1 cellular context compared by ENCODE assay signal in genomic region chr11:82855616-82856015, GRCh38.
TF ChIP-seq lines count a peak whose summit lies in the region.

No MANE protein-coding gene starts in this region.

TF ChIP-seq in IMR-90, 13 proteins besides CTCF, POLR2A, EP300 and RAD21:
- TF ChIP-seq RFX5 (IDR thresholded peaks at IDR 0.05; ENCODE audit: low read depth, low read length) (no peak), MAFK (IDR thresholded peaks at IDR 0.05; ENCODE audit: low read depth, low read length) (no peak), MAZ (IDR thresholded peaks at IDR 0.05; ENCODE audit: borderline replicate concordance, low read depth, low read length) (no peak), USF2 (IDR thresholded peaks at IDR 0.05; ENCODE audit: low read depth, low read length) (no peak), BHLHE40 (IDR thresholded peaks at IDR 0.05; ENCODE audit: low read depth, low read length) (no peak), CHD1 (IDR thresholded peaks at IDR 0.05; ENCODE audit: low read depth, low read length) (no peak), SMC3 (IDR thresholded peaks at IDR 0.05; ENCODE audit: low read depth, low read length) (no peak), ELK1 (IDR thresholded peaks at IDR 0.05; ENCODE audit: borderline replicate concordance, low read depth, low read length) (no peak), FOS (IDR thresholded peaks at IDR 0.05; ENCODE audit: low read depth, low read length) (no peak), CEBPB (IDR thresholded peaks at IDR 0.05; ENCODE audit: low read depth, low read length) (no peak), MXI1 (IDR thresholded peaks at IDR 0.05; ENCODE audit: borderline replicate concordance, low read depth, low read length) (no peak), RCOR1 (IDR thresholded peaks at IDR 0.05; ENCODE audit: insufficient replicate concordance, low read length) (no peak), NFE2L2 (IDR thresholded peaks at IDR 0.05; ENCODE audit: low read depth, low read length) (no peak)
TF ChIP-seq in IMR-90: peak in this region for 0.
